ENCODE assay signal across 7 cellular contexts in the genomic region with DNA sequence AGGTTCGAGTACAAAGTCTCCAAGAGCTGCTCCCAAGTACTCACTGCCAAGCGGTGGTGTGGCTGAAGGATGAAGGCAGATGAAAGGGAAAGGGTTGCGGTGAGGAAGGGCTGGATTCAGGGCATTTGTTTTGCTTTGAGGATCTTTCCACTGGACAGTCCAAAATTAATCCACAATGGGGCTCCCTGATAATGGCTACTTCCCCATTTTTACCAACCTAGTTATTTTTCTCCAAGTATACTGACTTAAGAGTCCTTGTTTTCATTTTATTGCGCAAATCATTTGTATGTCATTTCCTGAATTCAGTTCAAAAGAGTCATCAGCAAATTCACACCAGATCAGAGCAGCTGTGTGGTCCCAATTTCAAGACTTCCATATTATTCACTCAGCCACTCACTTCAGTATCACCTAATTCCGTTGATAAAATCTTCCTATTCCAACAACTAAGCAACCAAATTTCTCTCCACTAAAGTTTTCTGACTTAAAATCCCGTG. TPM values are rescaled to one million over a fixed set of nuclear protein-coding genes. Genes with fewer than 3 reads are reported as not detected.
DNase-seq lines count a peak whose midpoint lies in the region; ATAC-seq and TF ChIP-seq lines count a peak whose summit lies in the region.

No MANE protein-coding gene starts in this region.

- no peak for TF ChIP-seq CTCF in WERI-Rb-1 (IDR thresholded peaks at IDR 0.05; ENCODE audit: low read depth, low read length)

- H3K27ac ChIP-seq in WERI-Rb-1 = peak overlapping the region; percentile 53

- no peaks in the 10 kb centered on the region; the same call in 1 of the 2 replicates for H3K36me3 ChIP-seq in WERI-Rb-1

- H3K4me3 ChIP-seq in WERI-Rb-1 (ENCODE audit: low read depth, low read length) = peak overlapping the region; percentile 50

- intact Hi-C loops in Right ventricle myocardium superior (cut with DNase I) = no loop called here

- DNase-seq in HT-29 (ENCODE audit: low spot score) (peak; percentile 30), WERI-Rb-1 (no peak), Right ventricle myocardium superior (no peak), renal cortical epithelial cell (ENCODE audit: low read depth) (peak; percentile 64), islet precursor cell (no peak)
- DNase-seq in activated effector memory CD4-positive, alpha-beta T cell treated with Interleukin-2 at 50 U/mL for 16 hours = no peak
- DNase-seq in stimulated activated CD8-positive, alpha-beta memory T cell treated with anti-CD3 and anti-CD28 coated beads, Interleukin-4, amount 100 ng/mL, for 48 hours = no peak

- peak; percentile 55 for ATAC-seq in Right ventricle myocardium superior (ENCODE audit: poor library complexity)

- no peaks in the 10 kb centered on the region for H3K27me3 ChIP-seq in WERI-Rb-1 (ENCODE audit: insufficient read depth, low read depth, severe bottlenecking)

- H3K9me3 ChIP-seq in WERI-Rb-1 (ENCODE audit: severe bottlenecking) = no peaks in the 10 kb centered on the region

RNA-seq across cellular contexts. Expression of gene SESTD1, which starts 0.5 kb away (rescaled TPM):
- total RNA-seq in HT-29 (2014; rRNA removed; shearing (Covaris generic)) = 0.97 and 7.0 TPM in 2 replicates
- 37.4 TPM for total RNA-seq in Right ventricle myocardium superior
- 21.4 and 51.1 TPM in 2 replicates for total RNA-seq in renal cortical epithelial cell

Comparison
In these comparisons a context has a peak if more than half of its experiments do, and no peak if none do; other contexts are left out.
1. DNase-seq: peak in HT-29 (single experiment) and renal cortical epithelial cell (single experiment); none in WERI-Rb-1 (single experiment), Right ventricle myocardium superior (single experiment), islet precursor cell (single experiment), activated effector memory CD4-positive, alpha-beta T cell treated with Interleukin-2 at 50 U/mL for 16 hours (single experiment) and stimulated activated CD8-positive, alpha-beta memory T cell treated with anti-CD3 and anti-CD28 coated beads, Interleukin-4, amount 100 ng/mL, for 48 hours (single experiment).